ENCODE assay signal across 8 cellular contexts in the genomic region with DNA sequence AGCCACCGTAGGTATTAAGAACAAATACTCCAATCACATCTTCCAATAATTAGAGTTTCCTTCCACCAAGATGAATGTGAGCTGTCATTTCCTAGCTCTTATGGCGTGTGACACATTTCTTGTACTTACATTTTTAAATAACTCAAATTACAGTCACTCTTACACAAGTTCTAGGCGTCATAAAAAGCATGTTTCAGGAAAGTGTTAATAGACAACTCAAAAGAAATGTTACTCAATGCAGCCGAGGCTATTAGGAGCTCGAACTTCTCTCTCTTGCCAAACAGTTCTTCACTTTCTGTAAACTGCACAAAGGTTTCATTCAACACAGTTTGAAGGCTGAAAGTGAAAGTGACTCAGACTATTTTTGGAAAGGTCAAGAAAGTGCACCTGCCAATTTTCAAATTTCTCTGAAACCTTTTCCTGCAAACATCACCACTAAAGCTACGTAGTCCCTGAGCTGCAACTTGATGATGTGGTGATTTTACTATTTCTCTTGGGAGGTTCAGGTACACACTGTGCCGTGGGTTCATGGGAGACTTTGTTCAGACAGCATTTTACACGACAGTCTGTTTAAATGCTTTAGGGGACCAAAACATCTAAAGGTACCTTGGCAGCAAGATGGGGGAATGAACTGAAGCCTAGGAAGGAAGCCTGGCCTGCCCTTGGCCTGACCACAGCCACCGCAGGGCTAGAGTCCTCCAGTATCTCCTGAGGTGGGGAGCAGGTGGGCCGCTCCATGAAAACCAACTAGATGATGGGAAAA.
DNase-seq lines count a peak whose midpoint lies in the region; ATAC-seq, FAIRE-seq and TF ChIP-seq lines count a peak whose summit lies in the region.

No MANE protein-coding gene starts in this region.

- peak; percentile 77 for ATAC-seq in GM21786 (IDR thresholded peaks at IDR 0.05; ENCODE audit: unreplicated experiment)

- H3K27me3 ChIP-seq in MM.1S (replicated peaks; ENCODE audit: insufficient read depth, low read length), result peaks cover 36% of the 10 kb centered on the region
- no peaks in the 10 kb centered on the region for H3K27me3 ChIP-seq in bronchial epithelial cell (ENCODE audit: control insufficient read depth, insufficient read depth, low read length)
- H3K27me3 ChIP-seq in mucosa of stomach (ENCODE audit: control insufficient read depth, insufficient read depth, low read length), result no peaks in the 10 kb centered on the region

- H3K9ac ChIP-seq in MM.1S (ENCODE audit: low read length) (no peak overlapping the region), mucosa of stomach (ENCODE audit: low read length) (peak overlapping the region; percentile 7)

- H3K9me3 ChIP-seq in MM.1S (replicated peaks; ENCODE audit: insufficient read depth, low read length), result no peaks in the 10 kb centered on the region
- no peaks in the 10 kb centered on the region for H3K9me3 ChIP-seq in mucosa of stomach (ENCODE audit: control insufficient read depth, low read length)

- DNase-seq in GM12892 (ENCODE audit: insufficient read length) (no peak), MM.1S (peak; percentile 94), bronchial epithelial cell (ENCODE audit: low read depth) (peak; percentile 37), GM19238 (ENCODE audit: insufficient read length, low spot score) (no peak), NCI-H128 (lab: John Stamatoyannopoulos, UW; ENCODE audit: unreplicated experiment) (no peak), T-helper 9 cell (no peak)

- no peaks in the 10 kb centered on the region for H3K79me2 ChIP-seq in MM.1S (ENCODE audit: low read length)

- no peak overlapping the region for H3K27ac ChIP-seq in MM.1S (ENCODE audit: low read length)

- peak overlapping the region; percentile 41 for H3K4me2 ChIP-seq in MM.1S (ENCODE audit: low read depth, low read length)

- no peak overlapping the region for H3K4me3 ChIP-seq in MM.1S (ENCODE audit: low read length)
- no peak overlapping the region for H3K4me3 ChIP-seq in bronchial epithelial cell (ENCODE audit: low read depth, low read length)
- no peak overlapping the region for H3K4me3 ChIP-seq in mucosa of stomach (ENCODE audit: low read length)

- H3K36me3 ChIP-seq in MM.1S (replicated peaks; ENCODE audit: insufficient read depth, low read length), result no peaks in the 10 kb centered on the region
- H3K36me3 ChIP-seq in bronchial epithelial cell (ENCODE audit: control insufficient read depth, insufficient read depth, low read length), result no peaks in the 10 kb centered on the region
- H3K36me3 ChIP-seq in mucosa of stomach (ENCODE audit: control insufficient read depth, insufficient read depth, low read length), result no peaks in the 10 kb centered on the region

- FAIRE-seq in GM12892 (lab: Jason Lieb, UNC), result peak; percentile 87
- no peak for FAIRE-seq in bronchial epithelial cell (lab: Jason Lieb, UNC)

- no peak overlapping the region for H2AFZ ChIP-seq in MM.1S (ENCODE audit: low read length)

- H3K9me2 ChIP-seq in MM.1S (replicated peaks; ENCODE audit: insufficient read depth, low read length), result no peaks in the 10 kb centered on the region

- H3F3A ChIP-seq in MM.1S (ENCODE audit: insufficient read depth, low read length), result peaks cover 13% of the 10 kb centered on the region

- no peak for TF ChIP-seq POLR2A in GM12892 (IDR thresholded peaks at IDR 0.05; ENCODE audit: low read depth, low read length)

- H4K20me1 ChIP-seq in MM.1S (ENCODE audit: insufficient read depth, low read length), result no peaks in the 10 kb centered on the region

- TF ChIP-seq CTCF in MM.1S (IDR thresholded peaks at IDR 0.05; ENCODE audit: low read length) (no peak), bronchial epithelial cell (IDR thresholded peaks at IDR 0.05; ENCODE audit: insufficient read depth, low read length, severe bottlenecking) (no peak)

- H3K4me1 ChIP-seq in MM.1S (ENCODE audit: low read length), result peaks cover 17% of the 10 kb centered on the region
- H3K4me1 ChIP-seq in mucosa of stomach (ENCODE audit: control insufficient read depth, insufficient read depth, low read length), result peaks cover 40% of the 10 kb centered on the region

Comparison
In these comparisons a context has a peak if more than half of its experiments do, and no peak if none do; other contexts are left out.
1. DNase-seq: peak in MM.1S (single experiment) and bronchial epithelial cell (single experiment); none in GM12892 (single experiment), GM19238 (single experiment), NCI-H128 (single experiment) and T-helper 9 cell (single experiment).